8 cellular contexts compared by ENCODE assay signal in genomic region chr2:179106342-179107178, GRCh38. TPM values are rescaled to one million over a fixed set of nuclear protein-coding genes. Genes with fewer than 3 reads are reported as not detected.
DNase-seq lines count a peak whose midpoint lies in the region; ATAC-seq lines count a peak whose summit lies in the region.

No MANE protein-coding gene starts in this region.

- peaks cover 34% of the 10 kb centered on the region for H3K36me3 ChIP-seq in skeletal muscle satellite cell (ENCODE audit: insufficient read depth, low read length)
- H3K36me3 ChIP-seq in CD4-positive, alpha-beta memory T cell (ENCODE audit: insufficient read depth, low read length): no peaks in the 10 kb centered on the region

- no peaks in the 10 kb centered on the region for H3K27me3 Mint-ChIP-seq in activated naive CD4-positive, alpha-beta T cell treated with anti-CD3 and anti-CD28 coated beads, Interleukin-2, amount 10 ng/mL, durations not matched to agents 7 days and 5 days
- no peaks in the 10 kb centered on the region for H3K27me3 Mint-ChIP-seq in activated T-helper 1 cell treated with anti-CD3 and anti-CD28 coated beads, Interleukin-12 subunit alpha, Interleukin-12 subunit beta, Interleukin-2, Interleukin-4 antibody, amounts not matched to agents 30 ng/mL and 10 ng/mL and 1 ng/mL, durations not matched to agents 14 hours and 24 hours and 36 hours (ENCODE audit: insufficient read depth)
- no peaks in the 10 kb centered on the region for H3K27me3 Mint-ChIP-seq in CD4-positive, alpha-beta memory T cell

- peaks cover 36% of the 10 kb centered on the region for H3K4me1 Mint-ChIP-seq in activated naive CD4-positive, alpha-beta T cell treated with anti-CD3 and anti-CD28 coated beads, Interleukin-2, amount 10 ng/mL, durations not matched to agents 7 days and 5 days
- H3K4me1 Mint-ChIP-seq in activated T-helper 1 cell treated with anti-CD3 and anti-CD28 coated beads, Interleukin-12 subunit alpha, Interleukin-12 subunit beta, Interleukin-2, Interleukin-4 antibody, amounts not matched to agents 30 ng/mL and 10 ng/mL and 1 ng/mL, durations not matched to agents 14 hours and 24 hours and 36 hours (ENCODE audit: low read depth): peaks cover 46% of the 10 kb centered on the region
- H3K4me1 Mint-ChIP-seq in CD4-positive, alpha-beta memory T cell: peaks cover 9 to 18% (median 14%) of the 10 kb centered on the region in 4 donors

- H3K9ac ChIP-seq in skeletal muscle satellite cell (ENCODE audit: low read depth, low read length): no peak overlapping the region

- no peaks in the 10 kb centered on the region for H3K27me3 ChIP-seq in skeletal muscle satellite cell (ENCODE audit: control insufficient read depth, insufficient read depth, low read length)
- no peaks in the 10 kb centered on the region for H3K27me3 ChIP-seq in CD4-positive, alpha-beta memory T cell (ENCODE audit: insufficient read depth, low read length)

- H3K4me2 ChIP-seq in skeletal muscle satellite cell (ENCODE audit: low read length): peak overlapping the region; percentile 35

- H3K4me1 ChIP-seq in skeletal muscle satellite cell (ENCODE audit: control insufficient read depth, insufficient read depth, low read length): peaks cover 45% of the 10 kb centered on the region
- peaks cover 17% of the 10 kb centered on the region for H3K4me1 ChIP-seq in CD4-positive, alpha-beta memory T cell (ENCODE audit: insufficient read depth, low read length)

- no peaks in the 10 kb centered on the region for H3K9me3 Mint-ChIP-seq in activated naive CD4-positive, alpha-beta T cell treated with anti-CD3 and anti-CD28 coated beads, Interleukin-2, amount 10 ng/mL, durations not matched to agents 7 days and 5 days
- H3K9me3 Mint-ChIP-seq in activated T-helper 1 cell treated with anti-CD3 and anti-CD28 coated beads, Interleukin-12 subunit alpha, Interleukin-12 subunit beta, Interleukin-2, Interleukin-4 antibody, amounts not matched to agents 30 ng/mL and 10 ng/mL and 1 ng/mL, durations not matched to agents 14 hours and 24 hours and 36 hours: no peaks in the 10 kb centered on the region
- peaks cover 0 to 2% (median 0%) of the 10 kb centered on the region in 8 donors for H3K9me3 Mint-ChIP-seq in CD4-positive, alpha-beta memory T cell

- DNase-seq in activated naive CD4-positive, alpha-beta T cell treated with anti-CD3 and anti-CD28 coated beads, Interleukin-2, amount 10 ng/mL, durations not matched to agents 7 days and 5 days: no peak
- no peak for DNase-seq in activated naive CD4-positive, alpha-beta T cell (lab: John Stamatoyannopoulos, UW)
- DNase-seq in NCI-H146 treated with DMSO at 0.1 percent for 48 hours (lab: John Stamatoyannopoulos, UW; ENCODE audit: unreplicated experiment) (peak; percentile 85), left cardiac atrium (peak; percentile 41)
- DNase-seq in activated T-helper 1 cell treated with anti-CD3 and anti-CD28 coated beads, Interleukin-12 subunit alpha, Interleukin-12 subunit beta, Interleukin-2, Interleukin-4 antibody, amounts not matched to agents 30 ng/mL and 10 ng/mL and 1 ng/mL, durations not matched to agents 14 hours and 24 hours and 36 hours (ENCODE audit: low spot score): no peak
- no peak for DNase-seq in CD4-positive, alpha-beta memory T cell

- no peak overlapping the region for H3K4me3 Mint-ChIP-seq in activated naive CD4-positive, alpha-beta T cell treated with anti-CD3 and anti-CD28 coated beads, Interleukin-2, amount 10 ng/mL, durations not matched to agents 7 days and 5 days
- peak overlapping the region; percentile 32 for H3K4me3 Mint-ChIP-seq in activated T-helper 1 cell treated with anti-CD3 and anti-CD28 coated beads, Interleukin-12 subunit alpha, Interleukin-12 subunit beta, Interleukin-2, Interleukin-4 antibody, amounts not matched to agents 30 ng/mL and 10 ng/mL and 1 ng/mL, durations not matched to agents 14 hours and 24 hours and 36 hours
- peak overlapping the region in 1 of 8 donors; percentile 3 for H3K4me3 Mint-ChIP-seq in CD4-positive, alpha-beta memory T cell

- H3K36me3 Mint-ChIP-seq in activated naive CD4-positive, alpha-beta T cell treated with anti-CD3 and anti-CD28 coated beads, Interleukin-2, amount 10 ng/mL, durations not matched to agents 7 days and 5 days: peaks cover 25% of the 10 kb centered on the region
- peaks cover 26% of the 10 kb centered on the region for H3K36me3 Mint-ChIP-seq in activated T-helper 1 cell treated with anti-CD3 and anti-CD28 coated beads, Interleukin-12 subunit alpha, Interleukin-12 subunit beta, Interleukin-2, Interleukin-4 antibody, amounts not matched to agents 30 ng/mL and 10 ng/mL and 1 ng/mL, durations not matched to agents 14 hours and 24 hours and 36 hours (ENCODE audit: low read depth)
- peaks cover 0 to 2% of the 10 kb centered on the region in 2 donors for H3K36me3 Mint-ChIP-seq in CD4-positive, alpha-beta memory T cell

- CTCF ChIA-PET in activated naive CD4-positive, alpha-beta T cell treated with anti-CD3 and anti-CD28 coated beads, Interleukin-2, amount 10 ng/mL, durations not matched to agents 7 days and 5 days (lab: Charles Lee): interaction anchor here (1.2 to 2.0 kb wide), 2 partner anchors 23 to 86 kb away, joined by 4 to 6 read pairs; no protein-coding TSS in a partner anchor
- CTCF ChIA-PET in CD4-positive, alpha-beta memory T cell (lab: Charles Lee; ENCODE audit: partially characterized antibody): interaction anchor here (1.0 kb wide), 2 partner anchors 23 kb away, joined by 3 to 5 read pairs; no protein-coding TSS in a partner anchor

- no peaks in the 10 kb centered on the region for H3K9me3 ChIP-seq in skeletal muscle satellite cell (replicated peaks; ENCODE audit: low read length)
- H3K9me3 ChIP-seq in CD4-positive, alpha-beta memory T cell (ENCODE audit: control insufficient read depth in 1 of 2, low read length in 2 of 2): no peaks in the 10 kb centered on the region

- POLR2A ChIA-PET in CD4-positive, alpha-beta memory T cell (lab: Charles Lee; ENCODE audit: partially characterized antibody): interaction anchor here (0.8 kb wide), 1 partner anchor 11 kb away, joined by 3 read pairs; no protein-coding TSS in a partner anchor

- H3K4me3 ChIP-seq in skeletal muscle satellite cell (ENCODE audit: low read length): no peak overlapping the region
- H3K4me3 ChIP-seq in CD4-positive, alpha-beta memory T cell (ENCODE audit: low read length in 2 of 2): no peak overlapping the region

- ATAC-seq in HG02852 (IDR thresholded peaks at IDR 0.05; ENCODE audit: unreplicated experiment) (peak; percentile 49), left cardiac atrium (peak; percentile 65 to 79)

- intact Hi-C loops in activated T-helper 1 cell treated with anti-CD3 and anti-CD28 coated beads, Interleukin-12 subunit alpha, Interleukin-12 subunit beta, Interleukin-2, Interleukin-4 antibody, amounts not matched to agents 30 ng/mL and 10 ng/mL and 1 ng/mL, durations not matched to agents 14 hours and 24 hours and 36 hours (cut with micrococcal nuclease): loop anchor here (1.0 to 10.0 kb wide), 3 partner anchors 59 to 158 kb away; partner anchors contain the start of gene SESTD1
- intact Hi-C loops in left cardiac atrium (cut with DNase I): no loop called here
- intact Hi-C loops in CD4-positive, alpha-beta memory T cell (cut with micrococcal nuclease): no loop called here

- H3K27ac ChIP-seq in CD4-positive, alpha-beta memory T cell (ENCODE audit: low read depth, low read length): no peak overlapping the region

- peak overlapping the region; percentile 80 for H3K27ac Mint-ChIP-seq in activated naive CD4-positive, alpha-beta T cell treated with anti-CD3 and anti-CD28 coated beads, Interleukin-2, amount 10 ng/mL, durations not matched to agents 7 days and 5 days
- peak overlapping the region; percentile 29 for H3K27ac Mint-ChIP-seq in activated T-helper 1 cell treated with anti-CD3 and anti-CD28 coated beads, Interleukin-12 subunit alpha, Interleukin-12 subunit beta, Interleukin-2, Interleukin-4 antibody, amounts not matched to agents 30 ng/mL and 10 ng/mL and 1 ng/mL, durations not matched to agents 14 hours and 24 hours and 36 hours
- H3K27ac Mint-ChIP-seq in CD4-positive, alpha-beta memory T cell: peak overlapping the region in 1 of 7 donors; percentile 18

RNA-seq across cellular contexts. Expression of gene CCDC141, which starts 56.6 kb away (rescaled TPM):
- total RNA-seq in activated T-helper 1 cell treated with anti-CD3 and anti-CD28 coated beads, Interleukin-12 subunit alpha, Interleukin-12 subunit beta, Interleukin-2, Interleukin-4 antibody, amounts not matched to agents 30 ng/mL and 10 ng/mL and 1 ng/mL, durations not matched to agents 14 hours and 24 hours and 36 hours: 0.78 and 1.2 TPM in 2 replicates
- 10 to 100 TPM; 79.4 to 97.5 TPM for total RNA-seq in left cardiac atrium
- total RNA-seq in skeletal muscle satellite cell (2012; rRNA removed): under 0.01 and 1.7 TPM in 2 replicates
- total RNA-seq in CD4-positive, alpha-beta memory T cell: 1 to 10 TPM; 8.2 TPM
- polyA plus RNA-seq in CD4-positive, alpha-beta memory T cell: 1 to 10 TPM in 1 of 2 donors, under 1 TPM in 1; 0.73 to 2.4 TPM

Comparison
In these comparisons a context has a peak if more than half of its experiments do, and no peak if none do; other contexts are left out.
1. DNase-seq: peak in NCI-H146 treated with DMSO at 0.1 percent for 48 hours (single experiment) and left cardiac atrium (single experiment); none in activated naive CD4-positive, alpha-beta T cell treated with anti-CD3 and anti-CD28 coated beads, Interleukin-2, amount 10 ng/mL, durations not matched to agents 7 days and 5 days (single experiment), activated naive CD4-positive, alpha-beta T cell (0 of 4), activated T-helper 1 cell treated with anti-CD3 and anti-CD28 coated beads, Interleukin-12 subunit alpha, Interleukin-12 subunit beta, Interleukin-2, Interleukin-4 antibody, amounts not matched to agents 30 ng/mL and 10 ng/mL and 1 ng/mL, durations not matched to agents 14 hours and 24 hours and 36 hours (single experiment) and CD4-positive, alpha-beta memory T cell (0 of 5).
2. RNA of gene CCDC141, which starts 56.6 kb away (total RNA-seq): 79.4 to 97.5 TPM in left cardiac atrium; 8.2 TPM in CD4-positive, alpha-beta memory T cell and 0.78 to 1.2 TPM in activated T-helper 1 cell treated with anti-CD3 and anti-CD28 coated beads, Interleukin-12 subunit alpha, Interleukin-12 subunit beta, Interleukin-2, Interleukin-4 antibody, amounts not matched to agents 30 ng/mL and 10 ng/mL and 1 ng/mL, durations not matched to agents 14 hours and 24 hours and 36 hours; every median in the first group is over 4 times any median in the second.